35 cellular contexts compared by ENCODE assay signal in the genomic region with DNA sequence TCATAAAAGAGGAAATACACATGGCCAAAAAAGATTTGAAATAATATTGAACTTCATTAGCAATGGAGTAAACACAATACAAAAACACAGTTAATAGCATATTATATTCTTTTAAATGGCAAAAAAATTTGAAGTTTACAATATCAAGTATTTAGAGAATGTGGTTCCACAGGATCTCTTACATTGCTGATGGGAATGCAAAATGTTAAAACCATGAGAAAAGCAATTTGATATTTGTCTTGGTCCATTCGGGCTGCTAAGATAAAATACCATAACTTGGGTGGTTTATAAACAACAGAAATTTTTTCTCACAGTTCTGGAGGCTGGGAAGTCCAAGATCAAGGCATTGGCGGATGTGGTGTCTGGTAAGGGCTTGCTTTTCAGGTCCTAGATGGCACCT.
"Had no signal": no experiment of that assay in that cellular context is flagged by ENCODE, and none has a peak within 500 bp of the region (broad histone marks: within the 10 kb centered on the region; RNA-seq: fewer than 3 reads in every experiment).

No MANE protein-coding gene starts in this region.

- H3K9me3 Mint-ChIP-seq: activated CD4-positive, alpha-beta memory T cell treated with anti-CD3 and anti-CD28 coated beads for 36 hours; activated CD4-positive, alpha-beta T cell treated with anti-CD3 and anti-CD28 coated beads, Interleukin-2, amount 10 ng/mL, durations not matched to agents 24 days and 14 days; activated CD8-positive, alpha-beta T cell treated with anti-CD3 and anti-CD28 coated beads for 36 hours; activated naive CD4-positive, alpha-beta T cell treated with anti-CD3 and anti-CD28 coated beads, Interleukin-2, amount 50 U/mL, for 72 hours; activated naive CD8-positive, alpha-beta T cell treated with anti-CD3 and anti-CD28 coated beads, Interleukin-2, amount 10 ng/mL, durations not matched to agents 7 days and 5 days; activated T-helper 1 cell treated with anti-CD3 and anti-CD28 coated beads, Interleukin-12 subunit alpha, Interleukin-12 subunit beta, Interleukin-2, Interleukin-4 antibody, amounts not matched to agents 30 ng/mL and 10 ng/mL and 1 ng/mL, durations not matched to agents 14 hours and 24 hours and 36 hours; activated T-helper 17 cell treated with anti-CD3 and anti-CD28 coated beads, Interleukin-2, amount 50 U/mL, for 72 hours; T-helper 1 cell treated with Interleukin-12 subunit alpha and Interleukin-12 subunit beta and Interleukin-4 antibody, amounts not matched to agents 30 μg/mL and 1 μg/mL, for 36 hours; T-helper 2 cell treated with Interferon-gamma antibody and Interleukin-4, amounts not matched to agents 5 μg/mL and 100 μg/mL, for 36 hours had no signal

- H3K27me3 Mint-ChIP-seq: activated B cell treated with CpG ODN at 0.5 μM for 24 hours; activated CD4-positive, alpha-beta memory T cell treated with anti-CD3 and anti-CD28 coated beads for 36 hours; activated CD8-positive, alpha-beta T cell treated with anti-CD3 and anti-CD28 coated beads for 36 hours; activated naive CD8-positive, alpha-beta T cell treated with anti-CD3 and anti-CD28 coated beads, Interleukin-2, amount 10 ng/mL, durations not matched to agents 7 days and 5 days; activated naive CD8-positive, alpha-beta T cell treated with anti-CD3 and anti-CD28 coated beads, Interleukin-2, amount 50 U/mL, for 24 hours; activated T-helper 17 cell treated with anti-CD3 and anti-CD28 coated beads, Interleukin-2, amount 50 U/mL, for 72 hours; brain had no signal

- H3K4me1 Mint-ChIP-seq: activated B cell treated with CpG ODN at 0.5 μM for 24 hours; activated CD4-positive, alpha-beta T cell treated with anti-CD3 and anti-CD28 coated beads, Interleukin-2, amount 10 ng/mL, durations not matched to agents 24 days and 14 days; activated naive CD8-positive, alpha-beta T cell treated with anti-CD3 and anti-CD28 coated beads, Interleukin-2, amount 10 ng/mL, durations not matched to agents 7 days and 5 days; activated naive CD8-positive, alpha-beta T cell treated with anti-CD3 and anti-CD28 coated beads, Interleukin-2, amount 50 U/mL, for 24 hours; activated T-helper 17 cell treated with anti-CD3 and anti-CD28 coated beads, Interleukin-2, amount 50 U/mL, for 72 hours; brain had no signal

- H3K36me3 ChIP-seq: ascending aorta, cardiac muscle cell had no signal

- DNase-seq: activated B cell treated with CpG ODN at 0.5 μM for 24 hours; activated CD4-positive, alpha-beta memory T cell treated with anti-CD3 and anti-CD28 coated beads for 36 hours; activated CD4-positive, alpha-beta T cell treated with anti-CD3 and anti-CD28 coated beads for 4 hours; activated CD4-positive, alpha-beta T cell treated with anti-CD3 and anti-CD28 coated beads, Interleukin-2, amount 10 ng/mL, durations not matched to agents 24 days and 14 days; activated CD4-positive, alpha-beta T cell treated with anti-CD3 and anti-CD28 coated beads, Interleukin-2, amount 50 U/mL, for 1 hour; activated CD4-positive, alpha-beta T cell treated with anti-CD3 and anti-CD28 coated beads, Interleukin-2, amount 50 U/mL, for 4 hours; activated CD4-positive, CD25-positive, alpha-beta regulatory T cell treated with anti-CD3 and anti-CD28 coated beads, Interleukin-2, amount 50 U/mL, for 72 hours; activated CD8-positive, alpha-beta memory T cell treated with anti-CD3 and anti-CD28 coated beads, Interleukin-2, amount 50 U/mL, for 4 hours; activated CD8-positive, alpha-beta T cell treated with anti-CD3 and anti-CD28 coated beads for 36 hours; activated effector memory CD4-positive, alpha-beta T cell treated with anti-CD3 and anti-CD28 coated beads, Interleukin-2, amount 50 U/mL, for 16 hours; activated gamma-delta T cell treated with Interleukin-2 at 50 U/mL for 16 hours; activated naive CD4-positive, alpha-beta T cell; activated naive CD4-positive, alpha-beta T cell treated with anti-CD3 and anti-CD28 coated beads for 36 hours; activated naive CD4-positive, alpha-beta T cell treated with anti-CD3 and anti-CD28 coated beads, Interleukin-2, amount 50 U/mL, for 16 hours; activated naive CD8-positive, alpha-beta T cell treated with anti-CD3 and anti-CD28 coated beads, Interleukin-2, amount 10 ng/mL, durations not matched to agents 7 days and 5 days; activated naive CD8-positive, alpha-beta T cell treated with anti-CD3 and anti-CD28 coated beads, Interleukin-2, amount 50 U/mL, for 24 hours; activated T-cell treated with anti-CD3 and anti-CD28 coated beads for 4 hours; activated T-cell treated with anti-CD3 and anti-CD28 coated beads, Interleukin-2, amount 50 U/mL, for 1 hour; activated T-cell treated with anti-CD3 and anti-CD28 coated beads, Interleukin-2, amount 50 U/mL, for 4 hours; activated T-cell treated with anti-CD3 and anti-CD28 coated beads, Interleukin-2, amount 50 U/mL, for 72 hours; amygdala; anterior cingulate cortex; central memory CD4-positive, alpha-beta T cell; T-helper 1 cell; T-helper 2 cell; T-helper 9 cell had no signal

- H3K4me3 ChIP-seq: ascending aorta, cardiac muscle cell had no signal

- ATAC-seq: activated CD8-positive, alpha-beta T cell treated with anti-CD3 and anti-CD28 coated beads for 36 hours; activated naive CD4-positive, alpha-beta T cell treated with anti-CD3 and anti-CD28 coated beads, Interleukin-2, amount 50 U/mL, for 72 hours; activated naive CD8-positive, alpha-beta T cell treated with anti-CD3 and anti-CD28 coated beads, Interleukin-2, amount 50 U/mL, for 24 hours; activated T-cell treated with anti-CD3 and anti-CD28 coated beads, Interleukin-2, amount 50 U/mL, for 4 hours; activated T-cell treated with anti-CD3 and anti-CD28 coated beads, Interleukin-2, amount 50 U/mL, for 72 hours; activated T-helper 17 cell treated with anti-CD3 and anti-CD28 coated beads, Interleukin-2, amount 50 U/mL, for 72 hours had no signal

- H3K27ac Mint-ChIP-seq: activated B cell treated with CpG ODN at 0.5 μM for 24 hours; activated CD4-positive, alpha-beta memory T cell treated with anti-CD3 and anti-CD28 coated beads for 36 hours; activated CD4-positive, alpha-beta T cell treated with anti-CD3 and anti-CD28 coated beads, Interleukin-2, amount 10 ng/mL, durations not matched to agents 24 days and 14 days; activated CD8-positive, alpha-beta T cell treated with anti-CD3 and anti-CD28 coated beads for 36 hours; activated naive CD4-positive, alpha-beta T cell treated with anti-CD3 and anti-CD28 coated beads for 36 hours; activated naive CD4-positive, alpha-beta T cell treated with anti-CD3 and anti-CD28 coated beads, Interleukin-2, amount 50 U/mL, for 72 hours; activated naive CD8-positive, alpha-beta T cell treated with anti-CD3 and anti-CD28 coated beads, Interleukin-2, amount 10 ng/mL, durations not matched to agents 7 days and 5 days; activated naive CD8-positive, alpha-beta T cell treated with anti-CD3 and anti-CD28 coated beads, Interleukin-2, amount 50 U/mL, for 24 hours; activated T-cell treated with anti-CD3 and anti-CD28 coated beads, Interleukin-2, amount 50 U/mL, for 72 hours; activated T-helper 1 cell treated with anti-CD3 and anti-CD28 coated beads, Interleukin-12 subunit alpha, Interleukin-12 subunit beta, Interleukin-2, Interleukin-4 antibody, amounts not matched to agents 30 ng/mL and 10 ng/mL and 1 ng/mL, durations not matched to agents 14 hours and 24 hours and 36 hours; activated T-helper 17 cell treated with anti-CD3 and anti-CD28 coated beads, Interleukin-2, amount 50 U/mL, for 72 hours; brain; T-helper 1 cell treated with Interleukin-12 subunit alpha and Interleukin-12 subunit beta and Interleukin-4 antibody, amounts not matched to agents 30 μg/mL and 1 μg/mL, for 36 hours; T-helper 2 cell treated with Interferon-gamma antibody and Interleukin-4, amounts not matched to agents 5 μg/mL and 100 μg/mL, for 36 hours had no signal

- H3K27ac ChIP-seq: ascending aorta, cardiac muscle cell, VCaP had no signal

- H3K4me3 Mint-ChIP-seq: activated B cell treated with CpG ODN at 0.5 μM for 24 hours; activated CD4-positive, alpha-beta memory T cell treated with anti-CD3 and anti-CD28 coated beads for 36 hours; activated CD4-positive, alpha-beta T cell treated with anti-CD3 and anti-CD28 coated beads, Interleukin-2, amount 10 ng/mL, durations not matched to agents 24 days and 14 days; activated CD8-positive, alpha-beta T cell treated with anti-CD3 and anti-CD28 coated beads for 36 hours; activated naive CD4-positive, alpha-beta T cell treated with anti-CD3 and anti-CD28 coated beads for 36 hours; activated naive CD8-positive, alpha-beta T cell treated with anti-CD3 and anti-CD28 coated beads, Interleukin-2, amount 10 ng/mL, durations not matched to agents 7 days and 5 days; activated naive CD8-positive, alpha-beta T cell treated with anti-CD3 and anti-CD28 coated beads, Interleukin-2, amount 50 U/mL, for 24 hours; activated T-cell treated with anti-CD3 and anti-CD28 coated beads, Interleukin-2, amount 50 U/mL, for 4 hours; activated T-cell treated with anti-CD3 and anti-CD28 coated beads, Interleukin-2, amount 50 U/mL, for 72 hours; activated T-helper 1 cell treated with anti-CD3 and anti-CD28 coated beads, Interleukin-12 subunit alpha, Interleukin-12 subunit beta, Interleukin-2, Interleukin-4 antibody, amounts not matched to agents 30 ng/mL and 10 ng/mL and 1 ng/mL, durations not matched to agents 14 hours and 24 hours and 36 hours; activated T-helper 17 cell treated with anti-CD3 and anti-CD28 coated beads, Interleukin-2, amount 50 U/mL, for 72 hours; brain; T-helper 1 cell treated with Interleukin-12 subunit alpha and Interleukin-12 subunit beta and Interleukin-4 antibody, amounts not matched to agents 30 μg/mL and 1 μg/mL, for 36 hours; T-helper 2 cell treated with Interferon-gamma antibody and Interleukin-4, amounts not matched to agents 5 μg/mL and 100 μg/mL, for 36 hours had no signal

- H3K36me3 Mint-ChIP-seq: activated naive CD4-positive, alpha-beta T cell treated with anti-CD3 and anti-CD28 coated beads, Interleukin-2, amount 50 U/mL, for 72 hours; activated naive CD8-positive, alpha-beta T cell treated with anti-CD3 and anti-CD28 coated beads, Interleukin-2, amount 10 ng/mL, durations not matched to agents 7 days and 5 days; brain had no signal
